Comparison of ENCODE assay signal across 11 cellular contexts in the genomic region with DNA sequence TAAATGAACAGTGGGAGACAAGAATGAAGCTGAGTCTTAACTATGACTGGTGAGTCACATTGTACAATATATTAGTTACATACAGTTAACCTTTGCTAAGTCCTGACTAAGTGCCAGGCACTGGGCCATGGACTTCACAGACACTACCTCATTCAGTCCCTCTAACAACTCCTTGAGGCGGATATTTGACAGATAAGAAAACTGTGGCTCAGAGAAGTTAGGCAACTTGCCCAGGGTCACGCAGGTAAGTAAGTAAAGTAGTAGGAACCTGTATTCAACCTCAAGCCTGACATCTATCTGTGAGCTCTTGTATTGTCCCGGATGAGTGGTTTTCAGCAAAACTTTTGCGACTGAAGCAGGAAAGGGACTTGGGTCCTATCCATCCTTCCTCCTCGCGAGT.
DNase-seq lines count a peak whose midpoint lies in the region; ATAC-seq, FAIRE-seq and TF ChIP-seq lines count a peak whose summit lies in the region.
"Had no signal": no experiment of that assay in that cellular context is flagged by ENCODE, and none has a peak within 500 bp of the region (broad histone marks: within the 10 kb centered on the region; RNA-seq: fewer than 3 reads in every experiment).

No MANE protein-coding gene starts in this region.

- H3K4me3 Mint-ChIP-seq in WTC11 = no peak overlapping the region
- H3K4me3 Mint-ChIP-seq in CD8-positive, alpha-beta memory T cell = no peak overlapping the region
- no peak overlapping the region for H3K4me3 Mint-ChIP-seq in stimulated activated naive CD8-positive, alpha-beta T cell treated with anti-CD3 and anti-CD28 coated beads, Interleukin-15, amount 100 ng/mL, for 72 hours
- H3K4me3 Mint-ChIP-seq: effector memory CD8-positive, alpha-beta T cell had no signal

- RAD21 ChIA-PET in HCT116 (lab: Charles Lee; ENCODE audit: low non-redundant PET in 1 of 2, low total read pairs in 2 of 2, uncharacterized antibody in 2 of 2, unreplicated experiment in 2 of 2) = no interaction called here

- no peaks in the 10 kb centered on the region; a peak in 1 of 4 replicates for H3K36me3 ChIP-seq in HCT116 (ENCODE audit: control insufficient read depth in 1 of 2, insufficient read depth in 2 of 2, low read length in 2 of 2)
- no peaks in the 10 kb centered on the region for H3K36me3 ChIP-seq in CD8-positive, alpha-beta memory T cell (ENCODE audit: insufficient read depth, low read length)

- H3K9me3 Mint-ChIP-seq in WTC11 = no peaks in the 10 kb centered on the region
- H3K9me3 Mint-ChIP-seq in CD8-positive, alpha-beta memory T cell = no peaks in the 10 kb centered on the region
- H3K9me3 Mint-ChIP-seq in stimulated activated naive CD8-positive, alpha-beta T cell treated with anti-CD3 and anti-CD28 coated beads, Interleukin-15, amount 100 ng/mL, for 72 hours = no peaks in the 10 kb centered on the region
- H3K9me3 Mint-ChIP-seq: effector memory CD8-positive, alpha-beta T cell had no signal

- H3K9me2 ChIP-seq in HCT116 (ENCODE audit: insufficient read depth) = no peaks in the 10 kb centered on the region

- H3K27me3 ChIP-seq in HCT116 (ENCODE audit: insufficient read depth, low read length) = no peaks in the 10 kb centered on the region
- no peaks in the 10 kb centered on the region for H3K27me3 ChIP-seq in CD8-positive, alpha-beta memory T cell (ENCODE audit: insufficient read depth, low read length, poor library complexity, severe bottlenecking)

- H3K4me3 ChIP-seq in A549 (no peak overlapping the region), HCT116 (replicated peaks in 1 of 2; ENCODE audit: low read depth in 1 of 2, low read length in 2 of 2) (no peak overlapping the region)
- H3K4me3 ChIP-seq in CD8-positive, alpha-beta memory T cell (ENCODE audit: low read length) = no peak overlapping the region

- H3K4me1 Mint-ChIP-seq in WTC11 = peaks cover 18% of the 10 kb centered on the region
- peaks cover 0 to 2% (median 1%) of the 10 kb centered on the region in 3 donors for H3K4me1 Mint-ChIP-seq in CD8-positive, alpha-beta memory T cell
- peaks cover 29% of the 10 kb centered on the region for H3K4me1 Mint-ChIP-seq in stimulated activated naive CD8-positive, alpha-beta T cell treated with anti-CD3 and anti-CD28 coated beads, Interleukin-15, amount 100 ng/mL, for 72 hours

- intact Hi-C loops in HCT116 (cut with micrococcal nuclease) = no loop called here

- no peak for FAIRE-seq in A549 (lab: Jason Lieb, UNC)

- H3K4me2 ChIP-seq in A549 = peak overlapping the region; percentile 39
- H3K4me2 ChIP-seq in HCT116 (ENCODE audit: low read length) = no peak overlapping the region

- TF ChIP-seq RAD21 in A549 (conservative IDR thresholded peaks at IDR 0.05 in 1 of 2, IDR thresholded peaks at IDR 0.05 in 1 of 2) = peak; percentile 31 to 32; a peak in 2 of 5 replicates
- TF ChIP-seq RAD21 in HCT116 (IDR thresholded peaks at IDR 0.05; ENCODE audit: low read depth) = peak; percentile 24

- DNase-seq in A549 (ENCODE audit: low read depth in 1 of 2, low spot score in 1 of 2) (peak in 1 of 2 experiments; percentile 68), HCT116 (ENCODE audit: low read depth, low spot score) (no peak), WTC11 (ENCODE audit: low spot score) (no peak), iris pigment epithelial cell (ENCODE audit: low read depth) (peak; percentile 90)
- DNase-seq in CD8-positive, alpha-beta memory T cell = no peak
- no peak for DNase-seq in stimulated activated naive CD8-positive, alpha-beta T cell treated with anti-CD3 and anti-CD28 coated beads, Interleukin-15, amount 100 ng/mL, for 72 hours
- DNase-seq: effector memory CD8-positive, alpha-beta T cell; NCI-H2029 treated with DMSO at 0.1 percent for 48 hours had no signal

- H3K4me1 ChIP-seq in A549 = peaks cover 54% of the 10 kb centered on the region
- H3K4me1 ChIP-seq in HCT116 (ENCODE audit: control insufficient read depth in 1 of 2, insufficient read depth in 2 of 2, low read length in 2 of 2) = no peaks in the 10 kb centered on the region
- H3K4me1 ChIP-seq in CD8-positive, alpha-beta memory T cell (ENCODE audit: insufficient read depth, low read length) = no peaks in the 10 kb centered on the region

- TF ChIP-seq POLR2A in A549 (IDR thresholded peaks at IDR 0.05; ENCODE audit: low read length) (no peak), HCT116 (IDR thresholded peaks at IDR 0.05; ENCODE audit: borderline replicate concordance, extremely low read depth, insufficient read depth, insufficient read length) (no peak)

- no TSS peak for BruUV-seq in HCT116 (replicated peaks; lab: Mats Ljungman, UMichigan)

- H3K27ac ChIP-seq in A549 = peak overlapping the region; percentile 63 to 84; a peak in 4 of 6 replicates
- H3K27ac ChIP-seq in HCT116 (ENCODE audit: low read depth, low read length) = no peak overlapping the region
- no peak overlapping the region for H3K27ac ChIP-seq in CD8-positive, alpha-beta memory T cell (ENCODE audit: low read depth, low read length)

- H3K9ac ChIP-seq in HCT116 (ENCODE audit: low read length) = no peak overlapping the region

- H3K36me3 Mint-ChIP-seq in WTC11 = no peaks in the 10 kb centered on the region
- no peaks in the 10 kb centered on the region for H3K36me3 Mint-ChIP-seq in CD8-positive, alpha-beta memory T cell

- no peaks in the 10 kb centered on the region; the same call in 1 of the 2 replicates for H3K79me2 ChIP-seq in HCT116 (ENCODE audit: insufficient read depth, low read length)

- CTCF ChIA-PET in A549 (lab: Yijun Ruan, JAX) = interaction anchor here (0.8 to 2.9 kb wide), 20 partner anchors 9 to 346 kb away, joined by 3 to 16 read pairs (median 4); no protein-coding TSS in a partner anchor
- CTCF ChIA-PET in HCT116 (lab: Charles Lee) = interaction anchor here (1.0 to 1.4 kb wide), 6 partner anchors 11 to 344 kb away, joined by 3 to 6 read pairs (median 4); no protein-coding TSS in a partner anchor
- CTCF ChIA-PET in WTC11 (lab: Charles Lee) = interaction anchor here (0.6 to 2.5 kb wide), 24 partner anchors 9 to 572 kb away, joined by 3 to 14 read pairs (median 4); partner anchors contain the start of gene GADD45A
- CTCF ChIA-PET in CD8-positive, alpha-beta memory T cell (lab: Charles Lee) = interaction anchor here (1.0 kb wide), 1 partner anchor 11 kb away, joined by 6 read pairs; no protein-coding TSS in a partner anchor

- 59% methylated on average over 6 of the region's 6 CpGs for WGBS in A549 (ENCODE audit: missing lambda C conversion rate)

- H3K27me3 Mint-ChIP-seq in WTC11 (ENCODE audit: low read depth) = no peaks in the 10 kb centered on the region
- peaks cover 13 to 44% of the 10 kb centered on the region in 2 donors for H3K27me3 Mint-ChIP-seq in CD8-positive, alpha-beta memory T cell
- H3K27me3 Mint-ChIP-seq in stimulated activated naive CD8-positive, alpha-beta T cell treated with anti-CD3 and anti-CD28 coated beads, Interleukin-15, amount 100 ng/mL, for 72 hours = peaks cover 26% of the 10 kb centered on the region

- peak; percentile 38; the same call in 2 of the 3 replicates for TF ChIP-seq CTCF in A549 (IDR thresholded peaks at IDR 0.05)
- peak in 2 of 3 experiments; percentile 34 to 43; a peak in 3 of 6 replicates for TF ChIP-seq CTCF in HCT116 (IDR thresholded peaks at IDR 0.05 in 2 of 3, conservative IDR thresholded peaks at IDR 0.05 in 1 of 3; ENCODE audit: borderline replicate concordance in 1 of 3, insufficient read depth in 1 of 3, low read depth in 2 of 3, low read length in 2 of 3)
- 0 out of 2 replicates have a peak, but pooled peaks have one; percentile 11 for TF ChIP-seq CTCF in WTC11 (IDR thresholded peaks at IDR 0.05)

- no peak for TF ChIP-seq EP300 in A549 (IDR thresholded peaks at IDR 0.05)

- POLR2A ChIA-PET in A549 (lab: Yijun Ruan, JAX) = interaction anchor here (0.6 to 1.0 kb wide), 3 partner anchors 10 to 84 kb away, joined by 3 to 4 read pairs (median 3); no protein-coding TSS in a partner anchor
- POLR2A ChIA-PET in HCT116 (lab: Charles Lee) = no interaction called here
- POLR2A ChIA-PET in WTC11 (lab: Charles Lee) = no interaction called here
- POLR2A ChIA-PET in CD8-positive, alpha-beta memory T cell (lab: Charles Lee) = no interaction called here

- ATAC-seq in A549 = peak; percentile 68 to 74
- ATAC-seq in HCT116 = peak; percentile 67
- peak; percentile 73 for ATAC-seq in WTC11
- no peak for ATAC-seq in GM21723 (IDR thresholded peaks at IDR 0.05; ENCODE audit: unreplicated experiment)
- no peak for ATAC-seq in stimulated activated naive CD8-positive, alpha-beta T cell treated with anti-CD3 and anti-CD28 coated beads, Interleukin-15, amount 100 ng/mL, for 72 hours
- ATAC-seq in GM19328 (IDR thresholded peaks at IDR 0.05; ENCODE audit: unreplicated experiment) = no peak
- ATAC-seq: effector memory CD8-positive, alpha-beta T cell; sciatic nerve had no signal

- H3K9me3 ChIP-seq in A549 (no peaks in the 10 kb centered on the region), HCT116 (ENCODE audit: control insufficient read depth in 1 of 2, insufficient read depth in 1 of 2, low read depth in 1 of 2, low read length in 2 of 2) (no peaks in the 10 kb centered on the region)
- no peaks in the 10 kb centered on the region for H3K9me3 ChIP-seq in CD8-positive, alpha-beta memory T cell (ENCODE audit: low read length)

- no peak overlapping the region for H3K27ac Mint-ChIP-seq in WTC11
- H3K27ac Mint-ChIP-seq in CD8-positive, alpha-beta memory T cell = no peak overlapping the region
- H3K27ac Mint-ChIP-seq in stimulated activated naive CD8-positive, alpha-beta T cell treated with anti-CD3 and anti-CD28 coated beads, Interleukin-15, amount 100 ng/mL, for 72 hours = no peak overlapping the region
- H3K27ac Mint-ChIP-seq: effector memory CD8-positive, alpha-beta T cell had no signal

- no peaks in the 10 kb centered on the region for H4K20me1 ChIP-seq in HCT116 (ENCODE audit: insufficient read depth)

- no peak overlapping the region for H2AFZ ChIP-seq in HCT116 (ENCODE audit: low read depth, low read length, poor library complexity, severe bottlenecking)

TF ChIP-seq in A549, 52 proteins besides CTCF, POLR2A, EP300 and RAD21 (continues in another document):
- no peak for TF ChIP-seq RCOR1 (IDR thresholded peaks at IDR 0.05; ENCODE audit: low read depth, low read length)
- TF ChIP-seq JUNB (IDR thresholded peaks at IDR 0.05) = peak; percentile 57
- TF ChIP-seq FOXS1 (CRISPR knock-in tag; IDR thresholded peaks at IDR 0.05) = no peak
- TF ChIP-seq FOSL2 (IDR thresholded peaks at IDR 0.05) = no peak
- peak; percentile 35; the same call in 1 of the 2 replicates for TF ChIP-seq FOSL2 (CRISPR knock-in tag; IDR thresholded peaks at IDR 0.05)

TF ChIP-seq in HCT116, 20 proteins besides CTCF, POLR2A, EP300 and RAD21 (continues in another document):
- TF ChIP-seq YY1 (IDR thresholded peaks at IDR 0.05; ENCODE audit: extremely low read depth, insufficient replicate concordance, low read depth, low read length) = no peak

TF ChIP-seq in WTC11, 78 proteins besides CTCF, POLR2A, EP300 and RAD21 (continues in another document):
- no peak for TF ChIP-seq ETV6 (CRISPR knock-in tag; IDR thresholded peaks at IDR 0.05)

Comparison
In these comparisons a context has a peak if more than half of its experiments do, and no peak if none do; other contexts are left out.
1. ATAC-seq: peak in A549 (2 of 2), HCT116 (single experiment) and WTC11 (single experiment); none in GM21723 (single experiment), stimulated activated naive CD8-positive, alpha-beta T cell treated with anti-CD3 and anti-CD28 coated beads, Interleukin-15, amount 100 ng/mL, for 72 hours (single experiment) and GM19328 (single experiment).
2. H3K27ac ChIP-seq: peak in A549 (2 of 2); none in HCT116 (single experiment) and CD8-positive, alpha-beta memory T cell (single experiment).
3. Of the 8 proteins assayed by ChIP-seq in both WTC11 and A549: peak only in WTC11: none; only in A549: none; in both: CTCF; in neither: 7.
4. Peak in every context shown above with its lines, with median percentiles within 50 percentile points of each other: CTCF ChIP-seq.